1 cellular context compared by ENCODE assay signal in the genomic region with DNA sequence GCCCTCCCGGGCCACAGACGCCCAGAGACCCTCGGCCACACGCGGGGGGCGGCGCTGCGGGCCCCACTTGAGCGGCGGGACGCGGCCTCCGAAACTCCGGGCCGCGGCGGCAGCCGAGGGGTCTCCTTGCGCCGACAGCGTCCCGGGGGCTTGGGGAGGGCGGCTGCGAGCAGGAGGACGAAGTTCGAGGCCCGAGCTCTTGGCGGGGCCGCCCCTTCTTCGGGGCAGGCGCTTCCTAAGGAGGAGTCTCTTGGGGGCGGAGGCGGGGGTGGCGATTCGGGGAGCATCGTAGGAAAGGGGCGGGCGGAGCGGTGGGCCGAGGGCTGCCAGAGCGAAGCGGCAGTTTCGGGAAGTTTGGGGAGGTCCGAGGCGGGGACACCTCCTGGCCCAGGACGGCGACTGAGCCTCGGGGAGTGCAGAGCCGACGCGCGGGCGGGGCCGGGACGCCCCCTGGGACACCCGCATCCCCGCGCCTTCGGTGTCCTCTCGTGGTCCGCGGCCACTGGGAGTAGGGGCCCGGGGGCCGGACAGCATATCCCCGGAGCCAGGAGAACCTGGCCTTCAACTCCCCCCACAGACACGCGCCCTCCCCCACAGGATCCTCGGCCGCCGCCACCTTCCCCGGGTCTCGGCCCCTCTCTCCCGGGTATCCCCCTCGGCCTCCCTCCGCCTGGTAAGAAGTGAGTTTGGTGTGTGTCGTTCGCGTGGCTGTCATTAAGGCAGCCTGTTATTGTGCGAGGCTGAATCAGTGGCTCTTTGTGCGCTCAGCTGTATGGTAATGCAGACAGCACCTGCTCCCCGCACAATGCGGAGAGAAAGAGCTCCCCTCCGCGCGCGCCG.
TF ChIP-seq lines count a peak whose summit lies in the region.

No MANE protein-coding gene starts in this region.

TF ChIP-seq in SK-N-SH treated with all-trans-retinoic acid at 6 μM for 48 hours, 23 proteins besides CTCF, POLR2A, EP300 and RAD21 (continued from another document):
- TF ChIP-seq RARB (CRISPR knock-in tag; IDR thresholded peaks at IDR 0.05) = no peak
- TF ChIP-seq ZFP30 (CRISPR knock-in tag; IDR thresholded peaks at IDR 0.05) = no peak
- no peak for TF ChIP-seq BACH2 (CRISPR knock-in tag; IDR thresholded peaks at IDR 0.05; ENCODE audit: borderline replicate concordance)
- TF ChIP-seq PATZ1 (CRISPR knock-in tag; IDR thresholded peaks at IDR 0.05; ENCODE audit: borderline replicate concordance) = no peak
